Comparison of ENCODE assay signal across 23 cellular contexts in the genomic region with DNA sequence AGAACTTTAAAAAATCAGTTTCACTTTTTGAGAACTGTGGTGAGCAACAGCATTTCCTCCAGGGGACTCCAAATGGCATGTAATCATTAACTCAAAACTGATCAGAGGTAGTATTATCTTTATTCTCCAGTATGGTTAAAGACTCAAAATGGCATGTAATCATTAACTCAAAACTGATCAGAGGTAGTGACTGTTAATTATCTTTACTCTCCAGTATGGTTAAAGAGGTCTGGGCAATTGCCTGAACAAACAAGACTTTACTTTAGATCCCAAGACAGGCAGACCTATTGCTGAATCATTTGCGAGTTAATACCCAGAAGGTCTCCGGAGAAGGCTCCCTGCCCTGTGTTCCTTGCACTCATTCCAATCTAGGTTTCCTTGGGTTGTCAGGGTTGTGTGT. TPM values are rescaled to one million over a fixed set of nuclear protein-coding genes. Genes with fewer than 3 reads are reported as not detected.
A peak's percentile ranks its signal among the peaks of the same experiment; 100 is the strongest.
DNase-seq lines count a peak whose midpoint lies in the region; ATAC-seq and TF ChIP-seq lines count a peak whose summit lies in the region.
"Had no signal": no experiment of that assay in that cellular context is flagged by ENCODE, and none has a peak within 500 bp of the region (broad histone marks: within the 10 kb centered on the region; RNA-seq: fewer than 3 reads in every experiment).

No MANE protein-coding gene starts in this region.

- no peak overlapping the region for H3K4me3 Mint-ChIP-seq in T-helper 1 cell treated with Interleukin-12 subunit alpha and Interleukin-12 subunit beta and Interleukin-4 antibody, amounts not matched to agents 30 μg/mL and 1 μg/mL, for 36 hours
- no peak overlapping the region for H3K4me3 Mint-ChIP-seq in naive thymus-derived CD8-positive, alpha-beta T cell
- H3K4me3 Mint-ChIP-seq: activated naive CD8-positive, alpha-beta T cell; effector memory CD8-positive, alpha-beta T cell had no signal

- ATAC-seq in HG03571 (IDR thresholded peaks at IDR 0.05; ENCODE audit: unreplicated experiment) (peak; percentile 48), gastrocnemius medialis (no peak), GM19395 (IDR thresholded peaks at IDR 0.05; ENCODE audit: unreplicated experiment) (no peak)
- ATAC-seq in naive thymus-derived CD8-positive, alpha-beta T cell: no peak
- ATAC-seq: effector memory CD8-positive, alpha-beta T cell; left cardiac atrium had no signal

- H3K27me3 ChIP-seq in hepatocyte: no peaks in the 10 kb centered on the region
- no peaks in the 10 kb centered on the region for H3K27me3 ChIP-seq in gastrocnemius medialis
- H3K27me3 ChIP-seq: SJCRH30, thyroid gland had no signal

- H3K27ac ChIP-seq in hepatocyte (peak overlapping the region; percentile 85), gastrocnemius medialis (peak overlapping the region in 3 of 4 donors; percentile 91 to 95 (median 94))
- H3K27ac ChIP-seq: 22Rv1, C4-2B, parathyroid adenoma, SJCRH30, thyroid gland had no signal

- H3K4me3 ChIP-seq in hepatocyte (no peak overlapping the region), gastrocnemius medialis (no peak overlapping the region)
- H3K4me3 ChIP-seq: SJCRH30, smooth muscle cell, thyroid gland had no signal

- H3K9me3 ChIP-seq in hepatocyte (ENCODE audit: low read depth) (no peaks in the 10 kb centered on the region), gastrocnemius medialis (no peaks in the 10 kb centered on the region)
- H3K9me3 ChIP-seq: SJCRH30, thyroid gland had no signal

- TF ChIP-seq CTCF in hepatocyte (IDR thresholded peaks at IDR 0.05; ENCODE audit: poor library complexity) (no peak), gastrocnemius medialis (IDR thresholded peaks at IDR 0.05 in 4 of 5, conservative IDR thresholded peaks at IDR 0.05 in 1 of 5) (no peak)

- peaks cover 43% of the 10 kb centered on the region for H3K79me2 ChIP-seq in hepatocyte

- no peak overlapping the region for H2AFZ ChIP-seq in hepatocyte
- H2AFZ ChIP-seq: parathyroid adenoma had no signal

- no peaks in the 10 kb centered on the region for H3K36me3 ChIP-seq in hepatocyte (replicated peaks; ENCODE audit: insufficient read depth, low read depth)
- H3K36me3 ChIP-seq in gastrocnemius medialis: peaks cover 0 to 72% of the 10 kb centered on the region in 2 donors

- H3K9me3 Mint-ChIP-seq in T-helper 1 cell treated with Interleukin-12 subunit alpha and Interleukin-12 subunit beta and Interleukin-4 antibody, amounts not matched to agents 30 μg/mL and 1 μg/mL, for 36 hours: no peaks in the 10 kb centered on the region
- H3K9me3 Mint-ChIP-seq in naive thymus-derived CD8-positive, alpha-beta T cell: no peaks in the 10 kb centered on the region
- H3K9me3 Mint-ChIP-seq: effector memory CD8-positive, alpha-beta T cell had no signal

- H3K4me2 ChIP-seq in hepatocyte: peak overlapping the region; percentile 66
- H3K4me2 ChIP-seq: smooth muscle cell had no signal

- no peak for TF ChIP-seq POLR2A in gastrocnemius medialis (IDR thresholded peaks at IDR 0.05)

- H4K20me1 ChIP-seq in hepatocyte (ENCODE audit: insufficient read depth, poor library complexity, severe bottlenecking): peaks cover 7% of the 10 kb centered on the region

- H3K9me2 ChIP-seq in hepatocyte (replicated peaks; ENCODE audit: insufficient read depth): no peaks in the 10 kb centered on the region

- H3K27me3 Mint-ChIP-seq in T-helper 1 cell treated with Interleukin-12 subunit alpha and Interleukin-12 subunit beta and Interleukin-4 antibody, amounts not matched to agents 30 μg/mL and 1 μg/mL, for 36 hours (ENCODE audit: low read depth): no peaks in the 10 kb centered on the region
- no peaks in the 10 kb centered on the region for H3K27me3 Mint-ChIP-seq in naive thymus-derived CD8-positive, alpha-beta T cell
- H3K27me3 Mint-ChIP-seq: activated naive CD8-positive, alpha-beta T cell; effector memory CD8-positive, alpha-beta T cell had no signal

- POLR2A ChIA-PET in naive thymus-derived CD8-positive, alpha-beta T cell (lab: Charles Lee): no interaction called here

- intact Hi-C loops in gastrocnemius medialis (cut with DNase I; ENCODE audit: low total_unique reads): loop anchor here (10.0 kb wide), 1 partner anchor 256 kb away; the partner anchor contains the start of gene HNF1A

- in situ Hi-C loops in gastrocnemius medialis (cut with MboI; ENCODE audit: low sequenced_read_pairs in 4 of 4): loop anchor here (10.0 kb wide), 2 partner anchors 134 to 256 kb away; partner anchors contain the start of genes POP5 (in 4 of the 4) and HNF1A (in 1 of the 4)

- H3K27ac Mint-ChIP-seq in T-helper 1 cell treated with Interleukin-12 subunit alpha and Interleukin-12 subunit beta and Interleukin-4 antibody, amounts not matched to agents 30 μg/mL and 1 μg/mL, for 36 hours: peak overlapping the region; percentile 46
- H3K27ac Mint-ChIP-seq in naive thymus-derived CD8-positive, alpha-beta T cell: no peak overlapping the region
- H3K27ac Mint-ChIP-seq: effector memory CD8-positive, alpha-beta T cell had no signal

- peaks cover 21% of the 10 kb centered on the region for H3K4me1 Mint-ChIP-seq in T-helper 1 cell treated with Interleukin-12 subunit alpha and Interleukin-12 subunit beta and Interleukin-4 antibody, amounts not matched to agents 30 μg/mL and 1 μg/mL, for 36 hours (ENCODE audit: low read depth)
- peaks cover 7 to 13% (median 9%) of the 10 kb centered on the region in 4 donors for H3K4me1 Mint-ChIP-seq in naive thymus-derived CD8-positive, alpha-beta T cell

- DNase-seq in T-helper 1 cell: no peak
- DNase-seq in hepatocyte (ENCODE audit: low spot score): peak; percentile 42
- no peak for DNase-seq in gastrocnemius medialis
- no peak for DNase-seq in naive thymus-derived CD8-positive, alpha-beta T cell
- DNase-seq in activated effector memory CD4-positive, alpha-beta T cell treated with anti-CD3 and anti-CD28 coated beads, Interleukin-2, amount 50 U/mL, for 16 hours: no peak
- DNase-seq: activated CD4-positive, alpha-beta T cell treated with anti-CD3 and anti-CD28 coated beads for 1 hour; activated T-cell treated with anti-CD3 and anti-CD28 coated beads for 4 hours; effector memory CD8-positive, alpha-beta T cell; hypothalamus; left cardiac atrium; NCI-H146; NCI-H524 treated with DMSO at 0.1 percent for 48 hours; OCI-M1; SJCRH30; thyroid gland had no signal

- peaks cover 46% of the 10 kb centered on the region for H3K36me3 Mint-ChIP-seq in T-helper 1 cell treated with Interleukin-12 subunit alpha and Interleukin-12 subunit beta and Interleukin-4 antibody, amounts not matched to agents 30 μg/mL and 1 μg/mL, for 36 hours (ENCODE audit: low read depth)
- H3K36me3 Mint-ChIP-seq in naive thymus-derived CD8-positive, alpha-beta T cell: peaks cover 8 to 87% (median 28%) of the 10 kb centered on the region in 3 donors

- H3K4me1 ChIP-seq in hepatocyte (ENCODE audit: insufficient read depth): peaks cover 19% of the 10 kb centered on the region
- H3K4me1 ChIP-seq in gastrocnemius medialis: peaks cover 8 to 22% of the 10 kb centered on the region in 2 donors
- H3K4me1 ChIP-seq: parathyroid adenoma, SJCRH30 had no signal

- WGBS in hepatocyte (ENCODE audit: low lambda C conversion rate, missing lambda C conversion rate): 55% methylated on average over 2 of the region's 2 CpGs

RNA-seq across cellular contexts. Expression of gene ACADS, which starts 6.6 kb away (rescaled TPM):
- total RNA-seq in hepatocyte: 53.5 and 59.6 TPM in 2 replicates
- 58.0 and 66.8 TPM in 2 replicates for polyA plus RNA-seq in hepatocyte
- total RNA-seq in gastrocnemius medialis: 100 to 1,000 TPM; 166 to 224 (median 200) TPM
- total RNA-seq in naive thymus-derived CD8-positive, alpha-beta T cell: 10 to 100 TPM; 14.7 to 15.6 TPM
- 10 to 100 TPM; 17.7 to 25.7 (median 22.7) TPM for polyA plus RNA-seq in naive thymus-derived CD8-positive, alpha-beta T cell

RNA-seq across cellular contexts. Expression of gene UNC119B, which starts 8.8 kb away (rescaled TPM):
- total RNA-seq in hepatocyte (24.7 and 26.0 TPM in 2 replicates), gastrocnemius medialis (1 to 10 TPM; 4.7 to 8.7 (median 7.8) TPM)
- 5.2 and 10.9 TPM in 2 replicates for polyA plus RNA-seq in hepatocyte
- total RNA-seq in naive thymus-derived CD8-positive, alpha-beta T cell: 10 to 100 TPM; 23.3 to 24.2 TPM
- polyA plus RNA-seq in naive thymus-derived CD8-positive, alpha-beta T cell: 10 to 100 TPM in 1 of 3 donors, 1 to 10 TPM in 2; 9.6 to 11.5 (median 9.7) TPM

RNA-seq across cellular contexts. Expression of gene MLEC, which starts 32.1 kb away (rescaled TPM):
- total RNA-seq in hepatocyte (132 and 135 TPM in 2 replicates), gastrocnemius medialis (10 to 100 TPM; 46.5 to 89.4 (median 60.1) TPM)
- polyA plus RNA-seq in hepatocyte: 210 and 227 TPM in 2 replicates
- 10 to 100 TPM; 40.7 to 44.6 TPM for total RNA-seq in naive thymus-derived CD8-positive, alpha-beta T cell
- polyA plus RNA-seq in naive thymus-derived CD8-positive, alpha-beta T cell: 10 to 100 TPM; 32.7 to 41.2 (median 36.0) TPM
